Comparison of ENCODE assay signal across 7 cellular contexts in genomic region chr13:97125051-97125809, GRCh38.
DNase-seq lines count a peak whose midpoint lies in the region; ATAC-seq and TF ChIP-seq lines count a peak whose summit lies in the region.

No MANE protein-coding gene starts in this region.

- H3K4me3 ChIP-seq in neural progenitor cell, result no peak overlapping the region

- H3K27me3 Mint-ChIP-seq in HFFc6 (ENCODE audit: insufficient read depth) (peaks cover 2% of the 10 kb centered on the region; the same call in 1 of the 2 replicates), neural progenitor cell (ENCODE audit: insufficient read depth, low read depth) (peaks cover 4% of the 10 kb centered on the region)

- DNase-seq in HFFc6 (peak; percentile 60), NCI-H460 (ENCODE audit: extremely low read depth, low read depth) (peak; percentile 21), caudate nucleus (lab: John Stamatoyannopoulos, UW) (peak in 29 of 61 donors; percentile 12 to 87 (median 36)), neural progenitor cell (ENCODE audit: low spot score) (peak; percentile 38), DMS79 treated with DMSO at 0.1 percent for 48 hours (lab: John Stamatoyannopoulos, UW) (no peak)

- H3K9me3 Mint-ChIP-seq in HFFc6, result no peaks in the 10 kb centered on the region
- H3K9me3 Mint-ChIP-seq in neural progenitor cell, result no peaks in the 10 kb centered on the region

- H3K4me3 Mint-ChIP-seq in HFFc6 (peak overlapping the region; percentile 20), neural progenitor cell (peak overlapping the region; percentile 2)

- no peaks in the 10 kb centered on the region for H3K36me3 ChIP-seq in neural progenitor cell

- H3K4me1 Mint-ChIP-seq in HFFc6 (ENCODE audit: low read depth) (peaks cover 61% of the 10 kb centered on the region), neural progenitor cell (peaks cover 26% of the 10 kb centered on the region)

- peak; percentile 58; the same call in 1 of the 2 replicates for TF ChIP-seq CTCF in HFFc6 (IDR thresholded peaks at IDR 0.05)
- peak; percentile 13 for TF ChIP-seq CTCF in neural progenitor cell (IDR thresholded peaks at IDR 0.05)

- peak; percentile 36 for ATAC-seq in GM18868 (IDR thresholded peaks at IDR 0.05; ENCODE audit: unreplicated experiment)
- no peak for ATAC-seq in HG03457 (IDR thresholded peaks at IDR 0.05; ENCODE audit: unreplicated experiment)

- no peak overlapping the region for H2AFZ ChIP-seq in neural progenitor cell (replicated peaks)

- no peaks in the 10 kb centered on the region for H3K9me3 ChIP-seq in neural progenitor cell (ENCODE audit: low read depth)

- no peaks in the 10 kb centered on the region for H3F3A ChIP-seq in neural progenitor cell (ENCODE audit: low read depth)

- H3K4me1 ChIP-seq in neural progenitor cell, result peaks cover 12% of the 10 kb centered on the region

- H3K79me2 ChIP-seq in neural progenitor cell (ENCODE audit: low read depth), result no peaks in the 10 kb centered on the region

- H3K27ac ChIP-seq in caudate nucleus (ENCODE audit: low read depth, low read length) (peak overlapping the region; percentile 86), neural progenitor cell (no peak overlapping the region)

- no peak overlapping the region for H3K9ac ChIP-seq in neural progenitor cell

- no peaks in the 10 kb centered on the region for H3K36me3 Mint-ChIP-seq in HFFc6 (ENCODE audit: low read depth)
- H3K36me3 Mint-ChIP-seq in neural progenitor cell, result no peaks in the 10 kb centered on the region

- peak overlapping the region; percentile 33 for H3K4me2 ChIP-seq in neural progenitor cell

- H3K27me3 ChIP-seq in neural progenitor cell, result no peaks in the 10 kb centered on the region

- H3K27ac Mint-ChIP-seq in HFFc6, result no peak overlapping the region
- no peak overlapping the region for H3K27ac Mint-ChIP-seq in neural progenitor cell

- no peaks in the 10 kb centered on the region for H4K20me1 ChIP-seq in neural progenitor cell (ENCODE audit: low read depth)
